ENCODE assay signal across 15 cellular contexts in genomic region chr20:17543531-17543961, GRCh38. TPM values are rescaled to one million over a fixed set of nuclear protein-coding genes. Genes with fewer than 3 reads are reported as not detected.
DNase-seq lines count a peak whose midpoint lies in the region; ATAC-seq lines count a peak whose summit lies in the region.
"Had no signal": no experiment of that assay in that cellular context is flagged by ENCODE, and none has a peak within 500 bp of the region (broad histone marks: within the 10 kb centered on the region; RNA-seq: fewer than 3 reads in every experiment).

No MANE protein-coding gene starts in this region.

- no peak overlapping the region for H3K4me3 ChIP-seq in skeletal muscle tissue (ENCODE audit: low read length in 3 of 3)
- H3K4me3 ChIP-seq: BLaER1 treated with 17β-estradiol and CSF1 and Interleukin-3, amounts not matched to agents 10 nM and 100 nM had no signal

- H3K27ac Mint-ChIP-seq in activated T-helper 17 cell treated with anti-CD3 and anti-CD28 coated beads, Interleukin-2, amount 50 U/mL, for 72 hours, result no peak overlapping the region
- H3K27ac Mint-ChIP-seq: activated CD4-positive, alpha-beta T cell treated with anti-CD3 and anti-CD28 coated beads for 36 hours had no signal

- H3K4me1 Mint-ChIP-seq in activated T-helper 17 cell treated with anti-CD3 and anti-CD28 coated beads, Interleukin-2, amount 50 U/mL, for 72 hours, result peaks cover 4% of the 10 kb centered on the region

- no peaks in the 10 kb centered on the region for H3K9me3 Mint-ChIP-seq in activated T-helper 17 cell treated with anti-CD3 and anti-CD28 coated beads, Interleukin-2, amount 50 U/mL, for 72 hours
- H3K9me3 Mint-ChIP-seq: neural crest cell had no signal

- H3K36me3 Mint-ChIP-seq in activated T-helper 17 cell treated with anti-CD3 and anti-CD28 coated beads, Interleukin-2, amount 50 U/mL, for 72 hours (ENCODE audit: low read depth), result no peaks in the 10 kb centered on the region

- H3K36me3 ChIP-seq in skeletal muscle tissue (ENCODE audit: control insufficient read depth in 3 of 3, insufficient read depth in 3 of 3, low read length in 3 of 3), result no peaks in the 10 kb centered on the region
- H3K36me3 ChIP-seq: BLaER1 treated with 17β-estradiol and CSF1 and Interleukin-3, amounts not matched to agents 10 nM and 100 nM had no signal

- no peak overlapping the region for H3K9ac ChIP-seq in skeletal muscle tissue (ENCODE audit: low read depth in 1 of 3, low read length in 3 of 3)
- H3K9ac ChIP-seq: BLaER1 treated with 17β-estradiol and CSF1 and Interleukin-3, amounts not matched to agents 10 nM and 100 nM had no signal

- H3K27ac ChIP-seq in caudate nucleus (ENCODE audit: low read depth, low read length), result peak overlapping the region; percentile 19
- H3K27ac ChIP-seq in skeletal muscle tissue (ENCODE audit: low read depth, low read length), result peak overlapping the region; percentile 75
- H3K27ac ChIP-seq: BLaER1 treated with 17β-estradiol and CSF1 and Interleukin-3, amounts not matched to agents 10 nM and 100 nM had no signal

- peaks cover 0 to 17% (median 3%) of the 10 kb centered on the region in 3 donors for H3K4me1 ChIP-seq in skeletal muscle tissue (ENCODE audit: control insufficient read depth in 3 of 3, insufficient read depth in 3 of 3, low read length in 3 of 3)

- peak; percentile 43 for DNase-seq in GM03348 (ENCODE audit: low spot score)
- no peak for DNase-seq in caudate nucleus (lab: John Stamatoyannopoulos, UW)
- DNase-seq in left kidney (ENCODE audit: low read depth, low spot score), result peak; percentile 35
- no peak for DNase-seq in NCI-H510A (lab: John Stamatoyannopoulos, UW)
- no peak for DNase-seq in C1 segment of cervical spinal cord (lab: John Stamatoyannopoulos, UW)
- no peak for DNase-seq in activated CD4-positive, alpha-beta T cell treated with anti-CD3 and anti-CD28 coated beads, Interleukin-2, amount 50 U/mL, for 4 hours
- DNase-seq: activated CD4-positive, alpha-beta T cell treated with anti-CD3 and anti-CD28 coated beads for 36 hours; NCI-H1105; NCI-H69; stimulated activated CD4-positive, alpha-beta T cell treated with anti-CD3 and anti-CD28 coated beads, Interleukin-2, amount 100 ng/mL, for 48 hours; substantia nigra had no signal

- no peak overlapping the region for H3K4me3 Mint-ChIP-seq in activated T-helper 17 cell treated with anti-CD3 and anti-CD28 coated beads, Interleukin-2, amount 50 U/mL, for 72 hours
- H3K4me3 Mint-ChIP-seq: activated CD4-positive, alpha-beta T cell treated with anti-CD3 and anti-CD28 coated beads for 36 hours; neural crest cell had no signal

- no peak for ATAC-seq in activated T-helper 17 cell treated with anti-CD3 and anti-CD28 coated beads, Interleukin-2, amount 50 U/mL, for 72 hours (replicated peaks)
- ATAC-seq: activated CD4-positive, alpha-beta T cell treated with anti-CD3 and anti-CD28 coated beads for 36 hours had no signal

- peaks cover 23% of the 10 kb centered on the region for H3K27me3 Mint-ChIP-seq in activated T-helper 17 cell treated with anti-CD3 and anti-CD28 coated beads, Interleukin-2, amount 50 U/mL, for 72 hours

- H3K9me3 ChIP-seq in skeletal muscle tissue (ENCODE audit: control insufficient read depth in 3 of 3, low read length in 3 of 3), result no peaks in the 10 kb centered on the region
- H3K9me3 ChIP-seq: BLaER1 treated with 17β-estradiol and CSF1 and Interleukin-3, amounts not matched to agents 10 nM and 100 nM had no signal

- H3K27me3 ChIP-seq in skeletal muscle tissue (ENCODE audit: control insufficient read depth in 3 of 3, insufficient read depth in 3 of 3, low read length in 3 of 3), result peaks cover 0 to 2% (median 0%) of the 10 kb centered on the region in 3 donors
- H3K27me3 ChIP-seq: BLaER1 treated with 17β-estradiol and CSF1 and Interleukin-3, amounts not matched to agents 10 nM and 100 nM had no signal

RNA-seq across cellular contexts. Expression of gene BFSP1, which starts 12.4 kb away (rescaled TPM):
- 1.0 TPM for total RNA-seq in skeletal muscle tissue
- total RNA-seq in activated T-helper 17 cell treated with anti-CD3 and anti-CD28 coated beads, Interleukin-2, amount 50 U/mL, for 72 hours, result under 1 TPM; 0.48 to 0.58 TPM

RNA-seq across cellular contexts. Expression of gene DSTN, which starts 26.3 kb away (rescaled TPM):
- total RNA-seq in skeletal muscle tissue, result 104 TPM
- total RNA-seq in activated T-helper 17 cell treated with anti-CD3 and anti-CD28 coated beads, Interleukin-2, amount 50 U/mL, for 72 hours, result 10 to 100 TPM; 42.9 to 45.8 TPM

Comparison
In these comparisons a context has a peak if more than half of its experiments do, and no peak if none do; other contexts are left out.
1. DNase-seq: peak in GM03348 (single experiment) and left kidney (single experiment); none in caudate nucleus (0 of 61), NCI-H510A (single experiment), C1 segment of cervical spinal cord (0 of 14) and activated CD4-positive, alpha-beta T cell treated with anti-CD3 and anti-CD28 coated beads, Interleukin-2, amount 50 U/mL, for 4 hours (0 of 2).